1 cellular context compared by ENCODE assay signal in the genomic region with DNA sequence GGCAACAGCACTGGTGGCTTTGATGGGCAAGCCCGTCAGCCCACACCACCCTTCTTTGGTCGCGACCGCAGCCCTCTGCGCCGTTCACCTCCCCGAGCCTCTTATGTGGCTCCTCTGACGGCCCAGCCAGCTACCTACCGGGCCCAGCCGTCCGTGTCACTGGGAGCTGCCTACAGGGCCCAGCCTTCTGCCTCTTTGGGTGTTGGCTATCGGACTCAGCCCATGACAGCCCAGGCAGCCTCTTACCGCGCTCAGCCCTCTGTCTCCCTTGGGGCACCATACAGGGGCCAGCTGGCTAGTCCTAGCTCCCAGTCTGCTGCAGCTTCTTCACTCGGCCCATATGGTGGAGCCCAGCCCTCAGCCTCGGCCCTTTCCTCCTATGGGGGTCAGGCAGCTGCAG.
TF ChIP-seq lines count a peak whose summit lies in the region.

No MANE protein-coding gene starts in this region.

TF ChIP-seq in K562, 482 proteins besides CTCF, POLR2A, EP300 and RAD21:
- peak; percentile 44 for TF ChIP-seq RBFOX2 (IDR thresholded peaks at IDR 0.05; ENCODE audit: low read depth, low read length)
- peak; percentile 53 for TF ChIP-seq RBM22 (IDR thresholded peaks at IDR 0.05; ENCODE audit: low read depth, low read length, poor library complexity, severe bottlenecking)
- TF ChIP-seq HES1 (IDR thresholded peaks at IDR 0.05; ENCODE audit: low read depth) = no peak
